Comparison of ENCODE assay signal across 8 cellular contexts in the genomic region with DNA sequence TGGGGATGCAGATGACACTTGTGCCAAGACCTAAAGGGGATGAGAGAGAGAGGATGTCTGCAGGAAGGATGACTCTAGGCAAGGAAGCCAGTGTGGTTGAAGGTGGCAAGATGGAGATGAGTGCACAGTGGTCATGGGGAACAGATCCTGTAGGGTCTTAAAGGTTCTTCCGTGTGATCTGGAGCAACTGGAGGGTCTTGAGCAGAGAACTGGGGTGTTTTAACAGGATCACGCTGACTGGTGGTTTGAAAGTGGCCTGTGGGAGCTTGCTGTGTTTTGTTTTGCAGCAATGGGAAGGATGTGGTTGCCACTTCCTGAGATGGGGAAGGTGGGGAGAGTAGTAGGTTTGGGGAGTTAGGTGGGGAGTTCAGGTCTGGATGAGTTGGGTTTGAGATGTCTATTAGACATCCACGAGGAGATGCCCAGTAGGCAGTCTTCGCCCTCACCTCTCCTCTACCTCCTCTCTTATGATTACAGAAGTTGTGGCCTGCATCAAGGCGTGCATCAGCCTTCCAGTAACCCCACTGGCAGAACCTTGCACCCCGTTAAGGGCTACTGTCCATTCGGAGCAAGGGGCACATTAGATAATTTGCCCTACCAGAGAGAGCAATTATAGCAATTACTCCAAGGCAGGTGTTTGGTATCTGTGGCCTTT. TPM values are rescaled to one million over a fixed set of nuclear protein-coding genes. Genes with fewer than 3 reads are reported as not detected.
A peak's percentile ranks its signal among the peaks of the same experiment; 100 is the strongest.
DNase-seq lines count a peak whose midpoint lies in the region; ATAC-seq, FAIRE-seq and TF ChIP-seq lines count a peak whose summit lies in the region.

No MANE protein-coding gene starts in this region.

- peaks cover 42% of the 10 kb centered on the region for H3K4me1 Mint-ChIP-seq in activated T-cell treated with anti-CD3 and anti-CD28 coated beads, Interleukin-2, amount 50 U/mL, for 24 hours (ENCODE audit: low read depth)
- peaks cover 44% of the 10 kb centered on the region for H3K4me1 Mint-ChIP-seq in activated T-helper 2 cell treated with anti-CD3 and anti-CD28 coated beads, Interferon-gamma antibody, Interleukin-2, Interleukin-4, amounts not matched to agents 10 μg/mL and 5 μg/mL and 100 μg/mL, durations not matched to agents 14 hours and 24 hours and 36 hours (ENCODE audit: low read depth)

- H3K36me3 ChIP-seq in HepG2 (replicated peaks in 1 of 2; ENCODE audit: control insufficient read depth in 1 of 2, insufficient read depth in 2 of 2, low read length in 2 of 2) (peaks cover 4 to 7% of the 10 kb centered on the region in 2 experiments; a peak in 3 of 5 replicates), suprapubic skin (no peaks in the 10 kb centered on the region), aorta (ENCODE audit: control insufficient read depth in 1 of 2, insufficient read depth in 2 of 2, low read length in 1 of 2) (peaks cover 0 to 3% of the 10 kb centered on the region in 2 donors)

- TF ChIP-seq EP300 in HepG2 (IDR thresholded peaks at IDR 0.05; ENCODE audit: low read depth in 2 of 2, low read length in 2 of 2) (no peak), HepG2 (CRISPR knock-in tag; IDR thresholded peaks at IDR 0.05; ENCODE audit: borderline replicate concordance) (no peak), suprapubic skin (IDR thresholded peaks at IDR 0.05) (no peak)

- no peaks in the 10 kb centered on the region for H3K36me3 Mint-ChIP-seq in activated T-cell treated with anti-CD3 and anti-CD28 coated beads, Interleukin-2, amount 50 U/mL, for 24 hours (ENCODE audit: low read depth)
- H3K36me3 Mint-ChIP-seq in activated T-helper 2 cell treated with anti-CD3 and anti-CD28 coated beads, Interferon-gamma antibody, Interleukin-2, Interleukin-4, amounts not matched to agents 10 μg/mL and 5 μg/mL and 100 μg/mL, durations not matched to agents 14 hours and 24 hours and 36 hours (ENCODE audit: low read depth): no peaks in the 10 kb centered on the region

- TF ChIP-seq POLR2A in HepG2 (IDR thresholded peaks at IDR 0.05; ENCODE audit: insufficient read depth in 1 of 2, low read depth in 2 of 2, low read length in 2 of 2) (no peak), suprapubic skin (IDR thresholded peaks at IDR 0.05) (no peak)

- no peak overlapping the region for H2AFZ ChIP-seq in HepG2 (ENCODE audit: low read length)

- H3K9ac ChIP-seq in HepG2 (ENCODE audit: insufficient read depth, low read depth, low read length): peak overlapping the region; percentile 89

- POLR2A ChIA-PET in HepG2 (lab: Yijun Ruan, JAX): interaction anchor here (1.0 to 3.5 kb wide), 5 partner anchors 27 to 93 kb away, joined by 3 to 22 read pairs (median 5); no protein-coding TSS in a partner anchor

- peaks cover 68% of the 10 kb centered on the region for H3K4me1 ChIP-seq in HepG2 (ENCODE audit: insufficient read depth, low read length)
- peaks cover 19% of the 10 kb centered on the region for H3K4me1 ChIP-seq in suprapubic skin
- peaks cover 5% of the 10 kb centered on the region in 2 donors for H3K4me1 ChIP-seq in aorta (ENCODE audit: control insufficient read depth in 1 of 2, insufficient read depth in 2 of 2, low read length in 2 of 2)

- no peak overlapping the region for H3K27ac ChIP-seq in HepG2 (ENCODE audit: extremely low read length, insufficient read depth, low read length)
- no peak overlapping the region for H3K27ac ChIP-seq in suprapubic skin
- peak overlapping the region in 1 of 2 donors; percentile 14 for H3K27ac ChIP-seq in aorta (ENCODE audit: low read depth in 1 of 2, low read length in 2 of 2)

- WGBS in HepG2 (ENCODE audit: low lambda C conversion rate): 81% methylated on average over 7 of the region's 7 CpGs
- WGBS in suprapubic skin: 82% methylated on average over 7 of the region's 7 CpGs
- 91 to 92% methylated on average over 7 of the region's 7 CpGs for WGBS in aorta, 2 donors

- H4K20me1 ChIP-seq in HepG2 (ENCODE audit: insufficient read depth, low read length): no peaks in the 10 kb centered on the region

- TF ChIP-seq RAD21 in HepG2 (CRISPR knock-in tag; IDR thresholded peaks at IDR 0.05): no peak

- H3K9me3 Mint-ChIP-seq in activated T-cell treated with anti-CD3 and anti-CD28 coated beads, Interleukin-2, amount 50 U/mL, for 24 hours: no peaks in the 10 kb centered on the region
- no peaks in the 10 kb centered on the region for H3K9me3 Mint-ChIP-seq in activated T-helper 2 cell treated with anti-CD3 and anti-CD28 coated beads, Interferon-gamma antibody, Interleukin-2, Interleukin-4, amounts not matched to agents 10 μg/mL and 5 μg/mL and 100 μg/mL, durations not matched to agents 14 hours and 24 hours and 36 hours

- intact Hi-C loops in activated T-helper 2 cell treated with anti-CD3 and anti-CD28 coated beads, Interferon-gamma antibody, Interleukin-2, Interleukin-4, amounts not matched to agents 10 μg/mL and 5 μg/mL and 100 μg/mL, durations not matched to agents 14 hours and 24 hours and 36 hours (cut with micrococcal nuclease): loop anchor here (10.0 kb wide), 2 partner anchors 280 to 720 kb away; a partner anchor contains a TSS
- intact Hi-C loops in HepG2 (cut with micrococcal nuclease; ENCODE audit: unreplicated experiment) (no loop called here), aorta (cut with DNase I) (loop anchor here (5.0 to 10.0 kb wide), 3 partner anchors 53 to 123 kb away; a partner anchor contains a TSS)

- H3K27me3 Mint-ChIP-seq in activated T-cell treated with anti-CD3 and anti-CD28 coated beads, Interleukin-2, amount 50 U/mL, for 24 hours: peaks cover 27% of the 10 kb centered on the region
- peaks cover 36% of the 10 kb centered on the region for H3K27me3 Mint-ChIP-seq in activated T-helper 2 cell treated with anti-CD3 and anti-CD28 coated beads, Interferon-gamma antibody, Interleukin-2, Interleukin-4, amounts not matched to agents 10 μg/mL and 5 μg/mL and 100 μg/mL, durations not matched to agents 14 hours and 24 hours and 36 hours (ENCODE audit: low read depth)

- DNase-seq in activated T-cell treated with anti-CD3 and anti-CD28 coated beads, Interleukin-2, amount 50 U/mL, for 24 hours: peak; percentile 37
- no peak for DNase-seq in activated T-cell treated with anti-CD3 and anti-CD28 coated beads, Interleukin-2, amount 50 U/mL, for 1 hour
- no peak for DNase-seq in activated T-helper 2 cell treated with anti-CD3 and anti-CD28 coated beads, Interferon-gamma antibody, Interleukin-2, Interleukin-4, amounts not matched to agents 10 μg/mL and 5 μg/mL and 100 μg/mL, durations not matched to agents 14 hours and 24 hours and 36 hours (ENCODE audit: low spot score)
- DNase-seq in HepG2 (ENCODE audit: low spot score) (no peak), suprapubic skin (ENCODE audit: low spot score in 2 of 2) (no peak), NCI-H2171 (lab: John Stamatoyannopoulos, UW) (no peak), aorta (no peak)

- peaks cover 10% of the 10 kb centered on the region for H3K79me2 ChIP-seq in HepG2 (ENCODE audit: insufficient read depth, low read length)

- CTCF ChIA-PET in HepG2 (lab: Yijun Ruan, JAX; ENCODE audit: low intra/inter-chr PET ratio, low total read pairs): no interaction called here

- FAIRE-seq in HepG2 (lab: Jason Lieb, UNC): no peak

- BruUV-seq in HepG2 (replicated peaks; lab: Mats Ljungman, UMichigan): no TSS peak

- H3K4me3 ChIP-seq in HepG2 (replicated peaks in 1 of 3; ENCODE audit: insufficient read depth in 1 of 3, low read depth in 2 of 3, low read length in 3 of 3) (peak overlapping the region; percentile 79 to 99 (median 92); a peak in 5 of 6 replicates), suprapubic skin (peak overlapping the region; percentile 94), aorta (ENCODE audit: low read length in 2 of 2) (peak overlapping the region in 1 of 2 donors; percentile 75)

- in situ Hi-C loops in HepG2 (cut with HindIII; ENCODE audit: extremely low pct_ligation_motif_present, low pct_unique_long_range_greater_than_20kb): loop anchor here (10.0 kb wide), 1 partner anchor 130 kb away; no protein-coding TSS in a partner anchor

- TF ChIP-seq CTCF in HepG2 (CRISPR knock-in tag; IDR thresholded peaks at IDR 0.05) (no peak), suprapubic skin (IDR thresholded peaks at IDR 0.05) (no peak)

- H3K27me3 ChIP-seq in HepG2 (ENCODE audit: control insufficient read depth in 1 of 2, insufficient read depth in 2 of 2, low read length in 2 of 2): no peaks in the 10 kb centered on the region; a peak in 1 of 5 replicates
- H3K27me3 ChIP-seq in suprapubic skin: no peaks in the 10 kb centered on the region
- no peaks in the 10 kb centered on the region for H3K27me3 ChIP-seq in aorta (ENCODE audit: control insufficient read depth in 1 of 2, insufficient read depth in 2 of 2, low read length in 1 of 2)

- ATAC-seq in HepG2 (no peak), GM19351 (IDR thresholded peaks at IDR 0.05; ENCODE audit: unreplicated experiment) (no peak), aorta (ENCODE audit: low FRiP score) (no peak)

- H3K9me3 ChIP-seq in HepG2 (ENCODE audit: low read length) (no peaks in the 10 kb centered on the region), suprapubic skin (no peaks in the 10 kb centered on the region), aorta (ENCODE audit: control insufficient read depth, low read length) (no peaks in the 10 kb centered on the region)

- H3K27ac Mint-ChIP-seq in activated T-cell treated with anti-CD3 and anti-CD28 coated beads, Interleukin-2, amount 50 U/mL, for 24 hours: no peak overlapping the region
- no peak overlapping the region for H3K27ac Mint-ChIP-seq in activated T-helper 2 cell treated with anti-CD3 and anti-CD28 coated beads, Interferon-gamma antibody, Interleukin-2, Interleukin-4, amounts not matched to agents 10 μg/mL and 5 μg/mL and 100 μg/mL, durations not matched to agents 14 hours and 24 hours and 36 hours

- peak overlapping the region; percentile 86 for H3K4me2 ChIP-seq in HepG2 (ENCODE audit: low read depth, low read length)

- peak overlapping the region; percentile 75 for H3K4me3 Mint-ChIP-seq in activated T-cell treated with anti-CD3 and anti-CD28 coated beads, Interleukin-2, amount 50 U/mL, for 24 hours
- H3K4me3 Mint-ChIP-seq in activated T-helper 2 cell treated with anti-CD3 and anti-CD28 coated beads, Interferon-gamma antibody, Interleukin-2, Interleukin-4, amounts not matched to agents 10 μg/mL and 5 μg/mL and 100 μg/mL, durations not matched to agents 14 hours and 24 hours and 36 hours (ENCODE audit: low read depth): peak overlapping the region; percentile 45

RNA-seq across cellular contexts. Expression of a gene that starts 1.4 kb away (rescaled TPM):
- 0.09 TPM in 2 replicates for total RNA-seq in activated T-helper 2 cell treated with anti-CD3 and anti-CD28 coated beads, Interferon-gamma antibody, Interleukin-2, Interleukin-4, amounts not matched to agents 10 μg/mL and 5 μg/mL and 100 μg/mL, durations not matched to agents 14 hours and 24 hours and 36 hours
- total RNA-seq in HepG2 (2016; rRNA removed; fragmentation: Illumina TruSeq; extraction: Trizol) (3.5 and 4.3 TPM in 2 replicates), suprapubic skin (under 1 TPM; 0.47 to 0.76 (median 0.55) TPM), aorta (10 to 100 TPM; 11.6 to 16.8 TPM)
- 1.0 and 1.1 TPM in 2 replicates for total RNA-seq in HepG2 (2016; cell fraction: cytosol; rRNA removed; fragmentation: Illumina TruSeq; extraction: Trizol; ENCODE audit: low read depth)
- total RNA-seq in HepG2 (2016; cell fraction: insoluble cytoplasmic fraction; rRNA removed; fragmentation: Illumina TruSeq; extraction: Trizol): 4.2 and 4.3 TPM in 2 replicates
- total RNA-seq in HepG2 (2016; cell fraction: membrane; rRNA removed; fragmentation: Illumina TruSeq; extraction: Trizol): 2.4 and 2.7 TPM in 2 replicates
- 3.8 and 4.3 TPM in 2 replicates for total RNA-seq in HepG2 (2016; cell fraction: nucleus; rRNA removed; fragmentation: Illumina TruSeq; extraction: Trizol)
- polyA plus RNA-seq in HepG2 (2011; rRNA removed) (2.8 and 4.9 TPM in 2 replicates), aorta (10 to 100 TPM in 1 of 2 donors, 1 to 10 TPM in 1; 7.4 to 11.9 TPM)
- polyA plus RNA-seq in HepG2 (2011; cell fraction: cytosol; rRNA removed): 3.9 and 4.1 TPM in 2 replicates
- polyA plus RNA-seq in HepG2 (2011; cell fraction: nucleus; rRNA removed): 1.3 and 2.3 TPM in 2 replicates
- polyA plus RNA-seq in HepG2 (2012): 9.6 and 14.4 TPM in 2 replicates
- polyA plus RNA-seq in HepG2 (2016; cell fraction: cytosol; fragmentation: Illumina TruSeq; extraction: Trizol; ENCODE audit: low read depth): 0.35 and 0.55 TPM in 2 replicates
- polyA plus RNA-seq in HepG2 (2016; cell fraction: insoluble cytoplasmic fraction; fragmentation: Illumina TruSeq; extraction: Trizol; ENCODE audit: low read depth): 1.5 and 3.0 TPM in 2 replicates
- polyA plus RNA-seq in HepG2 (2016; cell fraction: membrane; fragmentation: Illumina TruSeq; extraction: Trizol; ENCODE audit: low read depth): 0.88 and 1.2 TPM in 2 replicates
- polyA plus RNA-seq in HepG2 (2016; cell fraction: nucleus; fragmentation: Illumina TruSeq; extraction: Trizol; ENCODE audit: insufficient read depth, low read depth): 2.0 and 3.1 TPM in 2 replicates
- polyA minus RNA-seq in HepG2 (2011; rRNA and poly(A)+ RNA removed; ENCODE audit: low replicate concordance): 2.0 and 7.2 TPM in 2 replicates
- 1.8 and 7.7 TPM in 2 replicates for polyA minus RNA-seq in HepG2 (2011; cell fraction: cytosol; rRNA and poly(A)+ RNA removed)
- 1.9 and 3.1 TPM in 2 replicates for polyA minus RNA-seq in HepG2 (2011; cell fraction: nucleus; rRNA and poly(A)+ RNA removed)

RNA-seq across cellular contexts. Expression of a gene that starts 53.6 kb away (rescaled TPM):
- not detected in 2 replicates for total RNA-seq in activated T-helper 2 cell treated with anti-CD3 and anti-CD28 coated beads, Interferon-gamma antibody, Interleukin-2, Interleukin-4, amounts not matched to agents 10 μg/mL and 5 μg/mL and 100 μg/mL, durations not matched to agents 14 hours and 24 hours and 36 hours
- 0.29 and 0.33 TPM in 2 replicates for total RNA-seq in HepG2 (2016; rRNA removed; fragmentation: Illumina TruSeq; extraction: Trizol)
- total RNA-seq in HepG2 (2016; cell fraction: cytosol; rRNA removed; fragmentation: Illumina TruSeq; extraction: Trizol; ENCODE audit: low read depth): 0.30 TPM in 1 of 2 replicates, not detected in the other
- total RNA-seq in HepG2 (2016; cell fraction: insoluble cytoplasmic fraction; rRNA removed; fragmentation: Illumina TruSeq; extraction: Trizol): 0.37 and 0.65 TPM in 2 replicates
- total RNA-seq in HepG2 (2016; cell fraction: membrane; rRNA removed; fragmentation: Illumina TruSeq; extraction: Trizol): 0.25 and 0.41 TPM in 2 replicates
- 0.31 and 0.50 TPM in 2 replicates for total RNA-seq in HepG2 (2016; cell fraction: nucleus; rRNA removed; fragmentation: Illumina TruSeq; extraction: Trizol)
- 0.60 and 0.66 TPM in 2 replicates for polyA plus RNA-seq in HepG2 (2011; rRNA removed)
- polyA plus RNA-seq in HepG2 (2011; cell fraction: cytosol; rRNA removed): 0.24 and 0.50 TPM in 2 replicates
- 0.06 and 1.5 TPM in 2 replicates for polyA plus RNA-seq in HepG2 (2011; cell fraction: nucleus; rRNA removed)
- 1.2 and 1.8 TPM in 2 replicates for polyA plus RNA-seq in HepG2 (2012)
- polyA plus RNA-seq in HepG2 (2016; cell fraction: cytosol; fragmentation: Illumina TruSeq; extraction: Trizol; ENCODE audit: low read depth): 0.27 and 0.29 TPM in 2 replicates
- 0.29 and 0.50 TPM in 2 replicates for polyA plus RNA-seq in HepG2 (2016; cell fraction: insoluble cytoplasmic fraction; fragmentation: Illumina TruSeq; extraction: Trizol; ENCODE audit: low read depth)
- polyA plus RNA-seq in HepG2 (2016; cell fraction: membrane; fragmentation: Illumina TruSeq; extraction: Trizol; ENCODE audit: low read depth): not detected in 2 replicates
- 0.44 TPM in 1 of 2 replicates, not detected in the other for polyA plus RNA-seq in HepG2 (2016; cell fraction: nucleus; fragmentation: Illumina TruSeq; extraction: Trizol; ENCODE audit: insufficient read depth, low read depth)
- 0.02 TPM in 1 of 2 replicates, not detected in the other for polyA minus RNA-seq in HepG2 (2011; rRNA and poly(A)+ RNA removed; ENCODE audit: low replicate concordance)
- polyA minus RNA-seq in HepG2 (2011; cell fraction: cytosol; rRNA and poly(A)+ RNA removed): 0.69 TPM in 1 of 2 replicates, not detected in the other
- 1.5 and 1.9 TPM in 2 replicates for polyA minus RNA-seq in HepG2 (2011; cell fraction: nucleus; rRNA and poly(A)+ RNA removed)
- 1 to 10 TPM in 2 of 4 donors, under 1 TPM in 2; 0.30 to 5.3 (median 0.98) TPM for total RNA-seq in suprapubic skin
- 1 to 10 TPM; 1.8 to 2.4 TPM for total RNA-seq in aorta
- 1 to 10 TPM; 1.2 to 1.9 TPM for polyA plus RNA-seq in aorta
